ENCODE assay signal across 7 cellular contexts in genomic region chr2:30147715-30148611, GRCh38. TPM values are rescaled to one million over a fixed set of nuclear protein-coding genes. Genes with fewer than 3 reads are reported as not detected.
A peak's percentile ranks its signal among the peaks of the same experiment; 100 is the strongest.
DNase-seq lines count a peak whose midpoint lies in the region; ATAC-seq and TF ChIP-seq lines count a peak whose summit lies in the region.

No MANE protein-coding gene starts in this region.

- CTCF ChIA-PET in activated CD4-positive, alpha-beta memory T cell treated with anti-CD3 and anti-CD28 coated beads for 36 hours (lab: Charles Lee) = interaction anchor here (0.7 to 7.2 kb wide), 12 partner anchors 9 to 563 kb away, joined by 3 to 102 read pairs (median 4); no protein-coding TSS in a partner anchor

- H3K9me3 ChIP-seq in duodenal mucosa (ENCODE audit: control insufficient read depth in 1 of 2, low read length in 2 of 2) = no peaks in the 10 kb centered on the region
- no peaks in the 10 kb centered on the region for H3K9me3 ChIP-seq in lower lobe of right lung

- peaks cover 0 to 3% of the 10 kb centered on the region in 2 donors for H3K36me3 ChIP-seq in duodenal mucosa (ENCODE audit: control insufficient read depth in 1 of 2, insufficient read depth in 2 of 2, low read length in 2 of 2)
- peaks cover 8% of the 10 kb centered on the region for H3K36me3 ChIP-seq in lower lobe of right lung

- in situ Hi-C loops in GM13976 (cut with MboI; ENCODE audit: low sequenced_read_pairs, unreplicated experiment) = no loop called here

- peaks cover 56% of the 10 kb centered on the region for H3K4me1 Mint-ChIP-seq in activated CD4-positive, alpha-beta memory T cell treated with anti-CD3 and anti-CD28 coated beads for 36 hours (ENCODE audit: low read depth)

- H3K4me1 ChIP-seq in duodenal mucosa (ENCODE audit: control insufficient read depth in 1 of 2, insufficient read depth in 2 of 2, low read length in 2 of 2) = peaks cover 29 to 32% of the 10 kb centered on the region in 2 donors
- peaks cover 52% of the 10 kb centered on the region for H3K4me1 ChIP-seq in lower lobe of right lung

- intact Hi-C loops in activated CD4-positive, alpha-beta memory T cell treated with anti-CD3 and anti-CD28 coated beads for 36 hours (cut with micrococcal nuclease) = loop anchor here (1.0 to 10.0 kb wide), 9 partner anchors 8 to 1756 kb away; partner anchors contain the start of genes CLIP4, FOSL2, LCLAT1 and WDR43
- intact Hi-C loops in lower lobe of right lung (cut with DNase I) = no loop called here

- no peaks in the 10 kb centered on the region for H3K9me3 Mint-ChIP-seq in activated CD4-positive, alpha-beta memory T cell treated with anti-CD3 and anti-CD28 coated beads for 36 hours

- H3K27ac Mint-ChIP-seq in activated CD4-positive, alpha-beta memory T cell treated with anti-CD3 and anti-CD28 coated beads for 36 hours = peak overlapping the region; percentile 42

- peak; percentile 89 for DNase-seq in GM13976 (ENCODE audit: low spot score)
- DNase-seq in NCI-H345 treated with DMSO at 0.1 percent for 48 hours (lab: John Stamatoyannopoulos, UW; ENCODE audit: unreplicated experiment) = peak; percentile 65
- peak; percentile 83 for DNase-seq in activated CD4-positive, alpha-beta memory T cell treated with anti-CD3 and anti-CD28 coated beads for 36 hours
- peak; percentile 90 for DNase-seq in lower lobe of right lung
- DNase-seq in stimulated activated CD4-positive, alpha-beta T cell treated with anti-CD3 and anti-CD28 coated beads, TNF-alpha, amount 100 ng/mL, for 24 hours (ENCODE audit: low read depth in 3 of 3) = peak; percentile 46 to 74 (median 48)

- POLR2A ChIA-PET in activated CD4-positive, alpha-beta memory T cell treated with anti-CD3 and anti-CD28 coated beads for 36 hours (lab: Charles Lee) = interaction anchor here (1.0 to 5.3 kb wide), 4 partner anchors 9 to 85 kb away, joined by 3 to 43 read pairs (median 10); partner anchors contain the start of gene LBH

- peak; percentile 58 for TF ChIP-seq CTCF in GM13976 (IDR thresholded peaks at IDR 0.05; ENCODE audit: borderline replicate concordance, control extremely low read depth, extremely low read depth, insufficient read depth, missing control alignments)
- TF ChIP-seq CTCF in lower lobe of right lung (IDR thresholded peaks at IDR 0.05) = peak; percentile 63

- H3K9ac ChIP-seq in duodenal mucosa (ENCODE audit: low read depth in 1 of 2, low read length in 2 of 2) = peak overlapping the region; percentile 3 to 76

- H3K4me3 Mint-ChIP-seq in activated CD4-positive, alpha-beta memory T cell treated with anti-CD3 and anti-CD28 coated beads for 36 hours = peak overlapping the region; percentile 64

- peak overlapping the region; percentile 76 to 78 for H3K4me3 ChIP-seq in duodenal mucosa (ENCODE audit: low read depth in 1 of 2, low read length in 2 of 2)
- H3K4me3 ChIP-seq in lower lobe of right lung = peak overlapping the region; percentile 82

- peaks cover 6% of the 10 kb centered on the region for H3K36me3 Mint-ChIP-seq in activated CD4-positive, alpha-beta memory T cell treated with anti-CD3 and anti-CD28 coated beads for 36 hours

- H3K27ac ChIP-seq in duodenal mucosa (ENCODE audit: low read depth, low read length) (peak overlapping the region; percentile 98), lower lobe of right lung (peak overlapping the region; percentile 99)

- H3K27me3 ChIP-seq in duodenal mucosa (ENCODE audit: control insufficient read depth in 1 of 2, insufficient read depth in 2 of 2, low read length in 2 of 2) (no peaks in the 10 kb centered on the region), lower lobe of right lung (ENCODE audit: low read depth) (no peaks in the 10 kb centered on the region)

- H3K27me3 Mint-ChIP-seq in activated CD4-positive, alpha-beta memory T cell treated with anti-CD3 and anti-CD28 coated beads for 36 hours = no peaks in the 10 kb centered on the region

- ATAC-seq in HG02970 (IDR thresholded peaks at IDR 0.05; ENCODE audit: low FRiP score, unreplicated experiment) (peak; percentile 34), lower lobe of right lung (peak; percentile 52 to 66)

RNA-seq across cellular contexts. Expression of gene YPEL5, which starts 1.2 kb away (rescaled TPM):
- 10 to 100 TPM; 43.3 to 43.4 TPM for total RNA-seq in activated CD4-positive, alpha-beta memory T cell treated with anti-CD3 and anti-CD28 coated beads for 36 hours
- total RNA-seq in lower lobe of right lung = 98.0 TPM

Comparison
In these comparisons a context has a peak if more than half of its experiments do, and no peak if none do; other contexts are left out.
1. Peak in every context shown above with its lines: DNase-seq, ATAC-seq, H3K4me3 ChIP-seq and H3K27ac ChIP-seq.